22 cellular contexts compared by ENCODE assay signal in the genomic region with DNA sequence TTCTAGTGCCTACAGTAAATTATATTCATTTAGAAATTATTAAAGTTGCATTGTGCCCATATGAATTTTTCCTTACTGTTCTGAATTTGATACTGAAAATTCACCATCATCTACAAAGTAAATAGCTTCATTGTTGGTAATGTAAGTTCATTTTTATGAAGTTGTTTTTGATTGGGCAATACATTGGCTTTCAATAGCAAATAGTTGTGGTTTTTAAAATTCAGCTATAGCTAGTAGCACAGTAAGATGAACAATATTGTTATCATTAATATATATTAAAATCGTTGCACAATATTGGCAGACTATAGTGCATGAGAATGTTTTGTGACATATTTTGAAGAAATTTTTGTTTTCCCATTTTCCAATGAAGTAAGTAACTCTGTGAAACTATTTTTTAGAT.
"Had no signal": no experiment of that assay in that cellular context is flagged by ENCODE, and none has a peak within 500 bp of the region (broad histone marks: within the 10 kb centered on the region; RNA-seq: fewer than 3 reads in every experiment).

No MANE protein-coding gene starts in this region.

- H3K9me3 ChIP-seq: esophagus squamous epithelium, heart right ventricle, tibial nerve had no signal

- H3K4me1 ChIP-seq: esophagus squamous epithelium, heart right ventricle, tibial nerve had no signal

- FAIRE-seq: bronchial epithelial cell, keratinocyte had no signal

- H3K27ac ChIP-seq: esophagus squamous epithelium, heart right ventricle, tibial nerve had no signal

- DNase-seq: activated B cell treated with CpG ODN at 0.5 μM for 24 hours; activated CD4-positive, alpha-beta T cell treated with anti-CD3 and anti-CD28 coated beads for 36 hours; activated CD4-positive, alpha-beta T cell treated with anti-CD3 and anti-CD28 coated beads, Interleukin-2, amount 50 U/mL, for 4 hours; activated CD8-positive, alpha-beta memory T cell treated with anti-CD3 and anti-CD28 coated beads, Interleukin-2, amount 50 U/mL, for 48 hours; activated naive CD4-positive, alpha-beta T cell treated with anti-CD3 and anti-CD28 coated beads for 36 hours; activated naive CD8-positive, alpha-beta T cell treated with anti-CD3 and anti-CD28 coated beads, Interleukin-2, amount 10 ng/mL, durations not matched to agents 7 days and 5 days; activated T-cell treated with anti-CD3 and anti-CD28 coated beads, Interleukin-2, amount 50 U/mL, for 4 hours; amygdala; cerebellar nuclear complex; cortex of kidney; endodermal cell; esophagus squamous epithelium; heart right ventricle; left colon; stimulated activated CD4-positive, alpha-beta T cell treated with anti-CD3 and anti-CD28 coated beads, Interleukin-12 subunit alpha, Interleukin-12 subunit beta, amount 100 ng/mL, for 4 hours; stimulated activated naive CD8-positive, alpha-beta T cell treated with anti-CD3 and anti-CD28 coated beads, Interleukin-15, amount 100 ng/mL, for 72 hours; T-helper 9 cell had no signal

- ATAC-seq: activated CD4-positive, alpha-beta T cell treated with anti-CD3 and anti-CD28 coated beads for 36 hours; activated T-cell treated with anti-CD3 and anti-CD28 coated beads, Interleukin-2, amount 50 U/mL, for 4 hours; heart right ventricle; left colon; natural killer cell treated with Interleukin-12 subunit alpha and Interleukin-12 subunit beta and Interleukin-15 and Interleukin-18, amount 100 ng/mL, for 72 hours; stimulated activated effector memory CD8-positive, alpha-beta T cell treated with anti-CD3 and anti-CD28 coated beads, Interleukin-12 subunit alpha, Interleukin-12 subunit beta, amount 100 ng/mL, for 72 hours; stimulated activated naive CD8-positive, alpha-beta T cell treated with anti-CD3 and anti-CD28 coated beads, Interleukin-15, amount 100 ng/mL, for 72 hours had no signal

- H3K4me3 ChIP-seq: esophagus squamous epithelium, heart right ventricle, tibial nerve had no signal

- H3K27me3 ChIP-seq: esophagus squamous epithelium, heart right ventricle, tibial nerve had no signal

- H3K36me3 ChIP-seq: esophagus squamous epithelium, heart right ventricle, tibial nerve had no signal
